In genomic region chr4:106368678-106369077, GRCh38 we compare ENCODE assay signal across 1 cellular context.
TF ChIP-seq lines count a peak whose summit lies in the region.

Gene GIMD1 (minus strand): TSS chr4:106368778. CDS start chr4:106367435, 1,343 bp downstream.

TF ChIP-seq in endothelial cell of umbilical vein, 7 proteins besides CTCF, POLR2A, EP300 and RAD21:
- no peak for TF ChIP-seq FOS (IDR thresholded peaks at IDR 0.05; ENCODE audit: borderline replicate concordance, insufficient read depth, low read length)
- TF ChIP-seq JUN (IDR thresholded peaks at IDR 0.05; ENCODE audit: borderline replicate concordance, insufficient read depth, insufficient read length, low read depth): no peak
- no peak for TF ChIP-seq MAX (IDR thresholded peaks at IDR 0.05; ENCODE audit: insufficient read depth, insufficient read length)
- TF ChIP-seq GATA2 (IDR thresholded peaks at IDR 0.05; ENCODE audit: insufficient read depth, insufficient read length, low read depth, low read length): no peak
TF ChIP-seq in endothelial cell of umbilical vein: peak in this region for 0.
